ENCODE assay signal across 29 cellular contexts in the genomic region with DNA sequence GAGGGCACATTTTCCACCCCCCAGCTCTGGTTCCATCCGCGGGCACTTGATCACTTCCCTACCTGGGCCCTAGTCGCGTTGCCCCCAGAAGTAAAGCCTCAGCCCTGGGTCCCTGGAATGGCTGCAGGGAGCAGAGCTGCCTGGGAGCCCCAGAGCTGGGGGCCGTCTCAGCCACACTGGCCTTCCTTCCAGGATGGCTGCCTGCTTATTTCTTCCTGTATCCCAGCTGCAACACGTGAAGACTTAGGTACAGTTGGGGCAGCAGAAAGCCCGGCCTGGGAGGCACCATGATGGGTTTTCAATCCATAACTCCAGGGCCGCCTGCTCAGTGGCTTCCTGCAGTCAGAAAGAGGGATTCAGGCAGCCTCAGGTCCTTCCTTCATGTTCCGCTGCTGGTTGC.
"Had no signal": no experiment of that assay in that cellular context is flagged by ENCODE, and none has a peak within 500 bp of the region (broad histone marks: within the 10 kb centered on the region; RNA-seq: fewer than 3 reads in every experiment).

No MANE protein-coding gene starts in this region.

- H3K4me3 ChIP-seq: gastrocnemius medialis, mucosa of descending colon, smooth muscle cell, suprapubic skin, transverse colon had no signal

- ATAC-seq: esophagus mucosa; gastrocnemius medialis; mucosa of descending colon; naive thymus-derived CD4-positive, alpha-beta T cell; sciatic nerve; stimulated activated naive CD8-positive, alpha-beta T cell treated with anti-CD3 and anti-CD28 coated beads, Interleukin-15, amount 100 ng/mL, for 72 hours had no signal

- H3K4me1 ChIP-seq: gastrocnemius medialis, parathyroid adenoma, suprapubic skin, transverse colon had no signal

- H3K27ac Mint-ChIP-seq: dendritic cell treated with granulocyte-macrophage colony-stimulating factor and Interleukin-4, amounts not matched to agents 40 ng/mL and 50 ng/mL, for 4 days; endodermal cell; mesothelial cell of epicardium; naive thymus-derived CD4-positive, alpha-beta T cell; progenitor cell of endocrine pancreas; stimulated activated naive CD8-positive, alpha-beta T cell treated with anti-CD3 and anti-CD28 coated beads, Interleukin-15, amount 100 ng/mL, for 72 hours had no signal

- DNase-seq: caudate nucleus; cerebellar nuclear complex; effector CD8-positive, alpha-beta T cell; endodermal cell; foreskin fibroblast; gastrocnemius medialis; head of caudate nucleus; kidney glomerular epithelial cell; mesenchymal stem cell; mucosa of descending colon; naive thymus-derived CD4-positive, alpha-beta T cell; nephron progenitor cell; stimulated activated CD4-positive, alpha-beta T cell treated with anti-CD3 and anti-CD28 coated beads, Interleukin-12 subunit alpha, Interleukin-12 subunit beta, amount 100 ng/mL, for 4 hours; stimulated activated CD4-positive, alpha-beta T cell treated with anti-CD3 and anti-CD28 coated beads, Interleukin-1b, Interleukin-23, amount 100 ng/mL, for 48 hours; stimulated activated CD4-positive, alpha-beta T cell treated with anti-CD3 and anti-CD28 coated beads, Interleukin-4, amount 100 ng/mL, for 1 hour; stimulated activated CD8-positive, alpha-beta memory T cell treated with anti-CD3 and anti-CD28 coated beads, Interleukin-4, amount 100 ng/mL, for 48 hours; stimulated activated naive CD4-positive, alpha-beta T cell; stimulated activated naive CD8-positive, alpha-beta T cell treated with anti-CD3 and anti-CD28 coated beads, Interleukin-15, amount 100 ng/mL, for 72 hours; transverse colon had no signal

- H3K27me3 Mint-ChIP-seq: dendritic cell treated with granulocyte-macrophage colony-stimulating factor and Interleukin-4, amounts not matched to agents 40 ng/mL and 50 ng/mL, for 4 days had no signal

- H3K4me3 Mint-ChIP-seq: dendritic cell treated with granulocyte-macrophage colony-stimulating factor and Interleukin-4, amounts not matched to agents 40 ng/mL and 50 ng/mL, for 4 days; endodermal cell; mesothelial cell of epicardium; naive thymus-derived CD4-positive, alpha-beta T cell; nephron progenitor cell; stimulated activated naive CD8-positive, alpha-beta T cell treated with anti-CD3 and anti-CD28 coated beads, Interleukin-15, amount 100 ng/mL, for 72 hours had no signal

- H3K9me3 Mint-ChIP-seq: endodermal cell; mesothelial cell of epicardium; nephron progenitor cell; stimulated activated naive CD8-positive, alpha-beta T cell treated with anti-CD3 and anti-CD28 coated beads, Interleukin-15, amount 100 ng/mL, for 72 hours had no signal

- H3K36me3 ChIP-seq: gastrocnemius medialis, neutrophil, suprapubic skin, transverse colon had no signal

- H3K4me1 Mint-ChIP-seq: endodermal cell; mesothelial cell of epicardium; naive thymus-derived CD4-positive, alpha-beta T cell; nephron progenitor cell; stimulated activated naive CD8-positive, alpha-beta T cell treated with anti-CD3 and anti-CD28 coated beads, Interleukin-15, amount 100 ng/mL, for 72 hours had no signal

- H3K27ac ChIP-seq: epithelial cell of prostate, gastrocnemius medialis, neutrophil, parathyroid adenoma, suprapubic skin, transverse colon had no signal

- H3K9me3 ChIP-seq: gastrocnemius medialis, neutrophil, suprapubic skin, transverse colon had no signal

- H3K36me3 Mint-ChIP-seq: mesothelial cell of epicardium; naive thymus-derived CD4-positive, alpha-beta T cell had no signal

- H3K27me3 ChIP-seq: gastrocnemius medialis, neutrophil, transverse colon had no signal
